ENCODE assay signal across 8 cellular contexts in the genomic region with DNA sequence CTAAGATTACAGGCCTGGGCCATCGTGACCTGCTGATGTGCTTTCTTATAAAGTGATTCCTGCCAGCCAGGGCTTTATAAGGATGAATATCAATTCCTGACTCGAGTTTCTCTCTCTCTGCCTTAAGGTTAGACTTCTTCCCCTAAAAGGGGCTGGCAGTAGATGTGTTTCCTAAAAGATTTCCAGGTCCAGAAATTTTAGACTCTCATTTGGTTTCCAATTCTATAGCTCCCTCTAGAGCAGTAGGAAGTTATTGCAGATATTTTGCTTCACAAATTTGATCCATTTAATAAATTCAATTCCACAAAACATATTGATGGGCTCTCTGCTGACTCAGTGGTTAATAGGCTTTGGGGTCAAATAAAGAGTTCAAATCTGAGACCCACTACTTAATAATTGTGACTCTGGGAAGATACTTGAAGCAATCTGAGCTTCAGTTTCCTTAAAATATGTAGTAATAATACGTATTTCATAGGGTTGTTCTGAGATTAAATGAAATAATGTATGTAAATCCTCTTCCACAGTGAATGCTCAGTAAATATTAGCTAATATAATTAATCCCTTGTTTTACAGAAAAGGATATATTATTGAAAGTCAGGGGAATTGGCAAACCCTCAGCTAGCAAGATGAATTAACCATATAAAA. TPM values are rescaled to one million over a fixed set of nuclear protein-coding genes. Genes with fewer than 3 reads are reported as not detected.
DNase-seq lines count a peak whose midpoint lies in the region; ATAC-seq and TF ChIP-seq lines count a peak whose summit lies in the region.

No MANE protein-coding gene starts in this region.

- H3K4me3 ChIP-seq in heart right ventricle, result no peak overlapping the region

- no peaks in the 10 kb centered on the region for H3K27me3 ChIP-seq in heart right ventricle

- no peak for DNase-seq in activated naive CD4-positive, alpha-beta T cell treated with Interleukin-2 at 50 U/mL for 16 hours
- DNase-seq in NCI-H345 (lab: John Stamatoyannopoulos, UW) (peak; percentile 34), heart right ventricle (no peak), smooth muscle cell of the brain vasculature (ENCODE audit: low read depth, low spot score) (peak; percentile 37), HPDE6-E6E7 (ENCODE audit: extremely low spot score) (no peak)
- no peak for DNase-seq in activated naive CD8-positive, alpha-beta T cell treated with anti-CD3 and anti-CD28 coated beads for 36 hours

- H3K9me3 ChIP-seq in heart right ventricle, result peaks cover 0 to under 1% (median 0%) of the 10 kb centered on the region in 11 donors

- peak; percentile 49 to 87 (median 79) for TF ChIP-seq CTCF in heart right ventricle (IDR thresholded peaks at IDR 0.05)

- no peaks in the 10 kb centered on the region for H3K27me3 Mint-ChIP-seq in activated naive CD4-positive, alpha-beta T cell treated with anti-CD3 and anti-CD28 coated beads, Interleukin-2, amount 50 U/mL, for 24 hours
- H3K27me3 Mint-ChIP-seq in activated naive CD8-positive, alpha-beta T cell treated with anti-CD3 and anti-CD28 coated beads for 36 hours, result no peaks in the 10 kb centered on the region

- H3K36me3 Mint-ChIP-seq in activated naive CD4-positive, alpha-beta T cell treated with anti-CD3 and anti-CD28 coated beads, Interleukin-2, amount 50 U/mL, for 24 hours, result no peaks in the 10 kb centered on the region
- peaks cover 19% of the 10 kb centered on the region for H3K36me3 Mint-ChIP-seq in activated naive CD8-positive, alpha-beta T cell treated with anti-CD3 and anti-CD28 coated beads for 36 hours

- no peaks in the 10 kb centered on the region for H3K9me3 Mint-ChIP-seq in activated naive CD4-positive, alpha-beta T cell treated with anti-CD3 and anti-CD28 coated beads, Interleukin-2, amount 50 U/mL, for 24 hours
- peaks cover 7% of the 10 kb centered on the region for H3K9me3 Mint-ChIP-seq in activated naive CD8-positive, alpha-beta T cell treated with anti-CD3 and anti-CD28 coated beads for 36 hours

- peak overlapping the region; percentile 68 for H3K4me3 Mint-ChIP-seq in activated naive CD4-positive, alpha-beta T cell treated with anti-CD3 and anti-CD28 coated beads, Interleukin-2, amount 50 U/mL, for 24 hours
- H3K4me3 Mint-ChIP-seq in activated naive CD8-positive, alpha-beta T cell treated with anti-CD3 and anti-CD28 coated beads for 36 hours, result peak overlapping the region; percentile 78

- intact Hi-C loops in heart right ventricle (cut with DNase I), result loop anchor here in 9 of 10 donors (1.0 to 10.0 kb wide), 8 partner anchors 71 to 164 kb away; a partner anchor contains a TSS

- H3K27ac Mint-ChIP-seq in activated naive CD4-positive, alpha-beta T cell treated with anti-CD3 and anti-CD28 coated beads, Interleukin-2, amount 50 U/mL, for 24 hours, result peak overlapping the region; percentile 84
- H3K27ac Mint-ChIP-seq in activated naive CD8-positive, alpha-beta T cell treated with anti-CD3 and anti-CD28 coated beads for 36 hours, result peak overlapping the region; percentile 78

- H3K36me3 ChIP-seq in heart right ventricle, result no peaks in the 10 kb centered on the region

- peaks cover 57% of the 10 kb centered on the region for H3K4me1 Mint-ChIP-seq in activated naive CD4-positive, alpha-beta T cell treated with anti-CD3 and anti-CD28 coated beads, Interleukin-2, amount 50 U/mL, for 24 hours
- H3K4me1 Mint-ChIP-seq in activated naive CD8-positive, alpha-beta T cell treated with anti-CD3 and anti-CD28 coated beads for 36 hours, result peaks cover 45% of the 10 kb centered on the region

- peak in 6 of 8 donors; percentile 27 to 59 (median 40) for ATAC-seq in heart right ventricle
- ATAC-seq in GM18909 (IDR thresholded peaks at IDR 0.05; ENCODE audit: poor library complexity, unreplicated experiment), result no peak

- whole genome bisulfite sequencing in heart right ventricle, 2 donors, result 68 to 76% methylated on average over 3 of the region's 3 CpGs

- H3K4me1 ChIP-seq in heart right ventricle, result peaks cover 0 to 43% (median 15%) of the 10 kb centered on the region in 9 donors

- H3K27ac ChIP-seq in heart right ventricle, result peak overlapping the region in 1 of 10 donors; percentile 12

RNA-seq across cellular contexts. Expression of a gene that starts 2.1 kb away (rescaled TPM):
- total RNA-seq in activated naive CD8-positive, alpha-beta T cell treated with anti-CD3 and anti-CD28 coated beads for 36 hours, result 10 to 100 TPM; 70.6 to 71.0 TPM
- 100 to 1,000 TPM in 1 of 10 donors, 10 to 100 TPM in 9; 58.3 to 146 (median 70.4) TPM for total RNA-seq in heart right ventricle
- polyA plus RNA-seq in heart right ventricle, result 10 to 100 TPM; 25.2 to 35.0 TPM

RNA-seq across cellular contexts. Expression of a gene that starts 27.1 kb away (rescaled TPM):
- 1,000 to 10,000 TPM; 3,772 to 3,785 TPM for total RNA-seq in activated naive CD8-positive, alpha-beta T cell treated with anti-CD3 and anti-CD28 coated beads for 36 hours
- total RNA-seq in heart right ventricle, result 1,000 to 10,000 TPM in 6 of 10 donors, 100 to 1,000 TPM in 4; 782 to 5,382 (median 1,085) TPM
- 1,000 to 10,000 TPM in 1 of 2 donors, 100 to 1,000 TPM in 1; 833 to 1,897 TPM for polyA plus RNA-seq in heart right ventricle

RNA-seq across cellular contexts. Expression of a gene that starts 27.3 kb away (rescaled TPM):
- 1 to 10 TPM; 7.0 to 8.6 TPM for total RNA-seq in activated naive CD8-positive, alpha-beta T cell treated with anti-CD3 and anti-CD28 coated beads for 36 hours
- 1 to 10 TPM in 9 of 10 donors, under 1 TPM in 1; 0.77 to 8.6 (median 3.1) TPM for total RNA-seq in heart right ventricle
- polyA plus RNA-seq in heart right ventricle, result 1 to 10 TPM in 1 of 2 donors, under 1 TPM in 1; 0.33 to 2.1 TPM

Comparison
In these comparisons a context has a peak if more than half of its experiments do, and no peak if none do; other contexts are left out.
1. DNase-seq: peak in NCI-H345 (single experiment) and smooth muscle cell of the brain vasculature (single experiment); none in activated naive CD4-positive, alpha-beta T cell treated with Interleukin-2 at 50 U/mL for 16 hours (single experiment), activated naive CD8-positive, alpha-beta T cell treated with anti-CD3 and anti-CD28 coated beads for 36 hours (single experiment), heart right ventricle (0 of 2) and HPDE6-E6E7 (single experiment).